ENCODE assay signal across 22 cellular contexts in genomic region chr2:44510246-44510645, GRCh38.
DNase-seq lines count a peak whose midpoint lies in the region; ATAC-seq and TF ChIP-seq lines count a peak whose summit lies in the region.
"Had no signal": no experiment of that assay in that cellular context is flagged by ENCODE, and none has a peak within 500 bp of the region (broad histone marks: within the 10 kb centered on the region; RNA-seq: fewer than 3 reads in every experiment).

No MANE protein-coding gene starts in this region.

- H3K27me3 ChIP-seq in breast epithelium (no peaks in the 10 kb centered on the region), PC-3 (ENCODE audit: low read length) (no peaks in the 10 kb centered on the region)

- no peaks in the 10 kb centered on the region for H3K79me2 ChIP-seq in PC-3 (ENCODE audit: low read length)

- H3K27ac Mint-ChIP-seq in MCF 10A (ENCODE audit: low read depth, unreplicated experiment) = peak overlapping the region; percentile 18

- peaks cover 11% of the 10 kb centered on the region for H3K4me1 Mint-ChIP-seq in MCF 10A (ENCODE audit: insufficient read depth, unreplicated experiment)

- ATAC-seq in PC-3 = peak; percentile 45; the same call in 1 of the 2 replicates
- ATAC-seq in HG03196 (IDR thresholded peaks at IDR 0.05; ENCODE audit: unreplicated experiment) = no peak
- no peak for ATAC-seq in HG03039 (IDR thresholded peaks at IDR 0.05; ENCODE audit: unreplicated experiment)
- ATAC-seq: K562 had no signal

- TF ChIP-seq POLR2A in breast epithelium (IDR thresholded peaks at IDR 0.05) = no peak

- no peaks in the 10 kb centered on the region for H3K9me2 ChIP-seq in PC-3 (replicated peaks; ENCODE audit: low read length)

- H3K9ac ChIP-seq in PC-3 (ENCODE audit: low read length) = no peak overlapping the region

- no peak overlapping the region for H3K4me3 Mint-ChIP-seq in MCF 10A (ENCODE audit: unreplicated experiment)

- no peaks in the 10 kb centered on the region for H3F3A ChIP-seq in PC-3 (ENCODE audit: low read length, unreplicated experiment)

- BruUV-seq in MCF 10A (replicated peaks; lab: Mats Ljungman, UMichigan) = no TSS peak
- no TSS peak for BruUV-seq in PC-3 (replicated peaks; lab: Mats Ljungman, UMichigan)

- intact Hi-C loops in MCF 10A (cut with micrococcal nuclease) (no loop called here), breast epithelium (cut with DNase I; ENCODE audit: low total_unique reads) (no loop called here), PC-3 (cut with micrococcal nuclease) (no loop called here)

- H3K36me3 ChIP-seq in breast epithelium = no peaks in the 10 kb centered on the region
- no peaks in the 10 kb centered on the region for H3K36me3 ChIP-seq in PC-3 (ENCODE audit: low read depth, low read length)
- H3K36me3 ChIP-seq: HAP-1 had no signal

- DNase-seq in MCF 10A (ENCODE audit: unreplicated experiment) = no peak
- no peak for DNase-seq in breast epithelium (ENCODE audit: low spot score in 2 of 2)
- DNase-seq in PC-3 = peak; percentile 50
- peak; percentile 64 for DNase-seq in epithelial cell of esophagus (ENCODE audit: low read depth)
- DNase-seq in SW480 (ENCODE audit: low spot score) = no peak
- no peak for DNase-seq in NCI-H1694 (lab: John Stamatoyannopoulos, UW)
- DNase-seq: 8988T, AML-193, DMS53, GF-D8, NCI-H1092 treated with DMSO at 0.1 percent for 48 hours, NCI-H146, NCI-H2029 treated with DMSO at 0.1 percent for 48 hours, NCI-H2171 treated with DMSO at 0.1 percent for 48 hours, NCI-H446, NCI-H526, SHP77 had no signal

- no peak overlapping the region for H2AFZ ChIP-seq in PC-3 (ENCODE audit: low read length)

- H3K9me3 ChIP-seq in breast epithelium = no peaks in the 10 kb centered on the region
- H3K9me3 ChIP-seq in PC-3 (ENCODE audit: low read length) = no peaks in the 10 kb centered on the region
- H3K9me3 ChIP-seq: HAP-1 had no signal

- POLR2A ChIA-PET in MCF 10A (lab: Yijun Ruan, JAX) (no interaction called here), PC-3 (lab: Charles Lee; ENCODE audit: unreplicated experiment) (no interaction called here)

- no peaks in the 10 kb centered on the region for H3K4me1 ChIP-seq in breast epithelium
- peaks cover 9% of the 10 kb centered on the region; the same call in 1 of the 2 replicates for H3K4me1 ChIP-seq in PC-3 (ENCODE audit: insufficient read depth, low read length)

- no peak overlapping the region for H3K27ac ChIP-seq in breast epithelium
- H3K27ac ChIP-seq in PC-3 (ENCODE audit: low read length) = no peak overlapping the region
- H3K27ac ChIP-seq: C4-2B had no signal

- H3K4me3 ChIP-seq in breast epithelium (no peak overlapping the region), PC-3 (ENCODE audit: low read length) (no peak overlapping the region), epithelial cell of esophagus (ENCODE audit: low read length) (no peak overlapping the region)
- H3K4me3 ChIP-seq: HAP-1, K562 had no signal

- no peaks in the 10 kb centered on the region for H4K20me1 ChIP-seq in PC-3 (ENCODE audit: low read length)

- CTCF ChIA-PET in MCF 10A (lab: Yijun Ruan, JAX) (interaction anchor here (1.0 kb wide), 1 partner anchor 31 kb away, joined by 5 read pairs; no protein-coding TSS in a partner anchor), PC-3 (lab: Charles Lee) (no interaction called here)

- H3K27me3 Mint-ChIP-seq in MCF 10A (ENCODE audit: insufficient read depth, unreplicated experiment) = no peaks in the 10 kb centered on the region

- H3K36me3 Mint-ChIP-seq in MCF 10A (ENCODE audit: insufficient read depth, unreplicated experiment) = peaks cover 12% of the 10 kb centered on the region

- TF ChIP-seq CTCF in MCF 10A (IDR thresholded peaks at IDR 0.05; ENCODE audit: unreplicated experiment) (no peak), breast epithelium (IDR thresholded peaks at IDR 0.05) (no peak), PC-3 (conservative IDR thresholded peaks at IDR 0.05; ENCODE audit: low read depth, low read length) (no peak), epithelial cell of esophagus (IDR thresholded peaks at IDR 0.05; ENCODE audit: insufficient read depth, low read depth, low read length, missing control alignments) (no peak)

- H3K4me2 ChIP-seq in PC-3 (ENCODE audit: low read length) = no peak overlapping the region

- H3K9me3 Mint-ChIP-seq in MCF 10A (ENCODE audit: unreplicated experiment) = no peaks in the 10 kb centered on the region

Comparison
In these comparisons a context has a peak if more than half of its experiments do, and no peak if none do; other contexts are left out.
1. DNase-seq: peak in PC-3 (single experiment) and epithelial cell of esophagus (single experiment); none in MCF 10A (single experiment), breast epithelium (0 of 2), SW480 (single experiment) and NCI-H1694 (single experiment).